2 cellular contexts compared by ENCODE assay signal in genomic region chr1:33897092-33897725, GRCh38.
TF ChIP-seq lines count a peak whose summit lies in the region.

No MANE protein-coding gene starts in this region.

TF ChIP-seq in liver, 16 proteins besides CTCF, POLR2A, EP300 and RAD21 (continued from another document):
- TF ChIP-seq, protein P1, sequence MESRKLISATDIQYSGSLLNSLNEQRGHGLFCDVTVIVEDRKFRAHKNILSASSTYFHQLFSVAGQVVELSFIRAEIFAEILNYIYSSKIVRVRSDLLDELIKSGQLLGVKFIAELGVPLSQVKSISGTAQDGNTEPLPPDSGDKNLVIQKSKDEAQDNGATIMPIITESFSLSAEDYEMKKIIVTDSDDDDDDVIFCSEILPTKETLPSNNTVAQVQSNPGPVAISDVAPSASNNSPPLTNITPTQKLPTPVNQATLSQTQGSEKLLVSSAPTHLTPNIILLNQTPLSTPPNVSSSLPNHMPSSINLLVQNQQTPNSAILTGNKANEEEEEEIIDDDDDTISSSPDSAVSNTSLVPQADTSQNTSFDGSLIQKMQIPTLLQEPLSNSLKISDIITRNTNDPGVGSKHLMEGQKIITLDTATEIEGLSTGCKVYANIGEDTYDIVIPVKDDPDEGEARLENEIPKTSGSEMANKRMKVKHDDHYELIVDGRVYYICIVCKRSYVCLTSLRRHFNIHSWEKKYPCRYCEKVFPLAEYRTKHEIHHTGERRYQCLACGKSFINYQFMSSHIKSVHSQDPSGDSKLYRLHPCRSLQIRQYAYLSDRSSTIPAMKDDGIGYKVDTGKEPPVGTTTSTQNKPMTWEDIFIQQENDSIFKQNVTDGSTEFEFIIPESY (IDR thresholded peaks at IDR 0.05): no peak
- TF ChIP-seq, protein P2, sequence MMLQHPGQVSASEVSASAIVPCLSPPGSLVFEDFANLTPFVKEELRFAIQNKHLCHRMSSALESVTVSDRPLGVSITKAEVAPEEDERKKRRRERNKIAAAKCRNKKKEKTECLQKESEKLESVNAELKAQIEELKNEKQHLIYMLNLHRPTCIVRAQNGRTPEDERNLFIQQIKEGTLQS (IDR thresholded peaks at IDR 0.05): no peak
- TF ChIP-seq TAF1 (conservative IDR thresholded peaks at IDR 0.05) (no peak), HNF4G (IDR thresholded peaks at IDR 0.05) (no peak), REST (IDR thresholded peaks at IDR 0.05) (no peak), YY1 (IDR thresholded peaks at IDR 0.05) (no peak), JUND (IDR thresholded peaks at IDR 0.05) (no peak), FOXA2 (IDR thresholded peaks at IDR 0.05) (no peak), EGR1 (IDR thresholded peaks at IDR 0.05; ENCODE audit: low read depth in 2 of 2) (no peak), FOXA1 (IDR thresholded peaks at IDR 0.05) (no peak), NR2F2 (IDR thresholded peaks at IDR 0.05) (no peak), HNF4A (conservative IDR thresholded peaks at IDR 0.05) (peak in 1 of 2 donors; percentile 8), RXRA (IDR thresholded peaks at IDR 0.05) (peak; percentile 54 to 61)
- TF ChIP-seq, protein P3, sequence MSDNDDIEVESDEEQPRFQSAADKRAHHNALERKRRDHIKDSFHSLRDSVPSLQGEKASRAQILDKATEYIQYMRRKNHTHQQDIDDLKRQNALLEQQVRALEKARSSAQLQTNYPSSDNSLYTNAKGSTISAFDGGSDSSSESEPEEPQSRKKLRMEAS (IDR thresholded peaks at IDR 0.05): no peak

TF ChIP-seq in HepG2, 621 proteins besides CTCF, POLR2A, EP300 and RAD21 (continued from another document):
- TF ChIP-seq ZNF276 (CRISPR knock-in tag; IDR thresholded peaks at IDR 0.05; ENCODE audit: low read depth): no peak
- no peak for TF ChIP-seq HINFP (CRISPR knock-in tag; IDR thresholded peaks at IDR 0.05; ENCODE audit: low read depth)
- TF ChIP-seq ZSCAN5A (CRISPR knock-in tag; IDR thresholded peaks at IDR 0.05; ENCODE audit: borderline replicate concordance): no peak
- no peak for TF ChIP-seq SOX6 (IDR thresholded peaks at IDR 0.05)
- no peak for TF ChIP-seq SOX6 (CRISPR knock-in tag; IDR thresholded peaks at IDR 0.05)
- TF ChIP-seq NFE2L2 (IDR thresholded peaks at IDR 0.05; ENCODE audit: low read length): no peak
- TF ChIP-seq SIX4 (CRISPR knock-in tag; IDR thresholded peaks at IDR 0.05): no peak
- no peak for TF ChIP-seq ZNF609 (CRISPR knock-in tag; IDR thresholded peaks at IDR 0.05; ENCODE audit: borderline replicate concordance)
- no peak for TF ChIP-seq HIVEP1 (CRISPR knock-in tag; IDR thresholded peaks at IDR 0.05)
